ENCODE assay signal across 17 cellular contexts in the genomic region with DNA sequence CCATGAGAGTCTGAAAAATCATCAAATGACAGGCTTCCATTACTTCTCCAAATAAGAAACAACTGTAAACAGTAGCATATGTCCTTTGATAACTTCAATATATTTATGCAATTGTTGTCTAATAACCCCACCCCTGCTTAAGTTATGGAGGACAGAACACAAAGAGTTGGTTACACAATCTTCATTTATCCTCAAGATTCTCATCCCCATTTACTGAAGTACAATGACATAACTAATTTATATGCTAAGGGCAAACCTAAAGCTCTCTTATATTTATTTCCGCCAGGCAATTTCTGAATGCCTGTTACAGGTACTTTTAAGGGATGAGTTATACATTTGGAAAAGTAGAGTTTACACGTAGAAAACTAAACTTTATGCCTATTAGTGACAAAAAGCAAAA. TPM values are rescaled to one million over a fixed set of nuclear protein-coding genes. Genes with fewer than 3 reads are reported as not detected.
DNase-seq lines count a peak whose midpoint lies in the region; ATAC-seq lines count a peak whose summit lies in the region.
"Had no signal": no experiment of that assay in that cellular context is flagged by ENCODE, and none has a peak within 500 bp of the region (broad histone marks: within the 10 kb centered on the region; RNA-seq: fewer than 3 reads in every experiment).

No MANE protein-coding gene starts in this region.

- H3K27ac ChIP-seq in naive thymus-derived CD4-positive, alpha-beta T cell (ENCODE audit: low read depth, low read length): no peak overlapping the region

- peaks cover 6% of the 10 kb centered on the region for H3K9me3 Mint-ChIP-seq in stimulated activated naive CD8-positive, alpha-beta T cell treated with anti-CD3 and anti-CD28 coated beads, Interleukin-15, Interleukin-2, amounts not matched to agents 100 ng/mL and 50 ng/mL, for 24 hours
- H3K9me3 Mint-ChIP-seq in IgD-negative memory B cell: no peaks in the 10 kb centered on the region
- H3K9me3 Mint-ChIP-seq in naive thymus-derived CD4-positive, alpha-beta T cell: peaks cover 0 to 12% (median under 1%) of the 10 kb centered on the region in 11 donors
- no peaks in the 10 kb centered on the region for H3K9me3 Mint-ChIP-seq in activated naive CD8-positive, alpha-beta T cell treated with anti-CD3 and anti-CD28 coated beads, Interleukin-2, amount 50 U/mL, for 24 hours

- intact Hi-C loops in naive thymus-derived CD4-positive, alpha-beta T cell (cut with micrococcal nuclease): no loop called here

- no peaks in the 10 kb centered on the region for H3K27me3 Mint-ChIP-seq in stimulated activated naive CD8-positive, alpha-beta T cell treated with anti-CD3 and anti-CD28 coated beads, Interleukin-15, Interleukin-2, amounts not matched to agents 100 ng/mL and 50 ng/mL, for 24 hours
- no peaks in the 10 kb centered on the region for H3K27me3 Mint-ChIP-seq in IgD-negative memory B cell
- no peaks in the 10 kb centered on the region for H3K27me3 Mint-ChIP-seq in naive thymus-derived CD4-positive, alpha-beta T cell
- H3K27me3 Mint-ChIP-seq in activated naive CD8-positive, alpha-beta T cell treated with anti-CD3 and anti-CD28 coated beads, Interleukin-2, amount 50 U/mL, for 24 hours: no peaks in the 10 kb centered on the region

- peaks cover 0 to 2% (median 0%) of the 10 kb centered on the region in 3 experiments for H3K9me3 ChIP-seq in naive thymus-derived CD4-positive, alpha-beta T cell (ENCODE audit: control insufficient read depth in 2 of 3, low read length in 3 of 3)
- H3K9me3 ChIP-seq: MG63 had no signal

- peaks cover 93% of the 10 kb centered on the region for H3K4me1 Mint-ChIP-seq in stimulated activated naive CD8-positive, alpha-beta T cell treated with anti-CD3 and anti-CD28 coated beads, Interleukin-15, Interleukin-2, amounts not matched to agents 100 ng/mL and 50 ng/mL, for 24 hours (ENCODE audit: low read depth)
- H3K4me1 Mint-ChIP-seq in IgD-negative memory B cell: peaks cover 79 to 84% (median 83%) of the 10 kb centered on the region in 3 donors
- peaks cover 64 to 100% (median 91%) of the 10 kb centered on the region in 7 donors for H3K4me1 Mint-ChIP-seq in naive thymus-derived CD4-positive, alpha-beta T cell
- H3K4me1 Mint-ChIP-seq in activated naive CD8-positive, alpha-beta T cell treated with anti-CD3 and anti-CD28 coated beads, Interleukin-2, amount 50 U/mL, for 24 hours: peaks cover 89% of the 10 kb centered on the region

- H3K4me3 ChIP-seq in naive thymus-derived CD4-positive, alpha-beta T cell (ENCODE audit: low read length): no peak overlapping the region
- H3K4me3 ChIP-seq: MG63 had no signal

- no peak overlapping the region for H3K4me3 Mint-ChIP-seq in stimulated activated naive CD8-positive, alpha-beta T cell treated with anti-CD3 and anti-CD28 coated beads, Interleukin-15, Interleukin-2, amounts not matched to agents 100 ng/mL and 50 ng/mL, for 24 hours
- H3K4me3 Mint-ChIP-seq in IgD-negative memory B cell: peak overlapping the region in 2 of 4 donors; percentile 45 to 82
- peak overlapping the region in 8 of 10 donors; percentile 4 to 61 (median 18) for H3K4me3 Mint-ChIP-seq in naive thymus-derived CD4-positive, alpha-beta T cell
- H3K4me3 Mint-ChIP-seq in activated naive CD8-positive, alpha-beta T cell treated with anti-CD3 and anti-CD28 coated beads, Interleukin-2, amount 50 U/mL, for 24 hours: no peak overlapping the region

- peaks cover 16 to 27% of the 10 kb centered on the region in 2 donors for H3K4me1 ChIP-seq in naive thymus-derived CD4-positive, alpha-beta T cell (ENCODE audit: control insufficient read depth in 2 of 2, insufficient read depth in 2 of 2, low read length in 2 of 2)

- H3K36me3 ChIP-seq in naive thymus-derived CD4-positive, alpha-beta T cell (ENCODE audit: control insufficient read depth in 2 of 3, insufficient read depth in 3 of 3, low read length in 3 of 3): peaks cover 0 to 5% (median 0%) of the 10 kb centered on the region in 3 experiments

- H3K27me3 ChIP-seq in naive thymus-derived CD4-positive, alpha-beta T cell (ENCODE audit: control insufficient read depth in 2 of 2, insufficient read depth in 2 of 2, low read length in 2 of 2): no peaks in the 10 kb centered on the region
- H3K27me3 ChIP-seq: MG63 had no signal

- peaks cover 55% of the 10 kb centered on the region for H3K36me3 Mint-ChIP-seq in stimulated activated naive CD8-positive, alpha-beta T cell treated with anti-CD3 and anti-CD28 coated beads, Interleukin-15, Interleukin-2, amounts not matched to agents 100 ng/mL and 50 ng/mL, for 24 hours (ENCODE audit: low read depth)
- H3K36me3 Mint-ChIP-seq in IgD-negative memory B cell: peaks cover 4% of the 10 kb centered on the region
- peaks cover 9 to 36% (median 26%) of the 10 kb centered on the region in 5 donors for H3K36me3 Mint-ChIP-seq in naive thymus-derived CD4-positive, alpha-beta T cell
- peaks cover 34% of the 10 kb centered on the region for H3K36me3 Mint-ChIP-seq in activated naive CD8-positive, alpha-beta T cell treated with anti-CD3 and anti-CD28 coated beads, Interleukin-2, amount 50 U/mL, for 24 hours (ENCODE audit: low read depth)

- DNase-seq in stimulated activated naive CD8-positive, alpha-beta T cell treated with anti-CD3 and anti-CD28 coated beads, Interleukin-15, Interleukin-2, amounts not matched to agents 100 U/mL and 50 U/mL, for 24 hours: no peak
- no peak for DNase-seq in naive thymus-derived CD4-positive, alpha-beta T cell
- no peak for DNase-seq in activated CD8-positive, alpha-beta memory T cell treated with anti-CD3 and anti-CD28 coated beads, Interleukin-2, amount 50 U/mL, for 48 hours
- no peak for DNase-seq in activated naive CD8-positive, alpha-beta T cell treated with anti-CD3 and anti-CD28 coated beads, Interleukin-2, amount 50 U/mL, for 24 hours
- no peak for DNase-seq in NCI-H1436 treated with DMSO at 0.1 percent for 48 hours (lab: John Stamatoyannopoulos, UW)
- DNase-seq: DMS79 treated with DMSO at 0.1 percent for 48 hours, GOT3, MG63, NCI-H1092, NCI-H1694, NCI-H2107, NCI-H2227 treated with DMSO at 0.1 percent for 48 hours, NCI-H524 had no signal

- CTCF ChIA-PET in naive thymus-derived CD4-positive, alpha-beta T cell (lab: Charles Lee): no interaction called here

- POLR2A ChIA-PET in naive thymus-derived CD4-positive, alpha-beta T cell (lab: Charles Lee): no interaction called here

- peak overlapping the region; percentile 6 for H3K27ac Mint-ChIP-seq in stimulated activated naive CD8-positive, alpha-beta T cell treated with anti-CD3 and anti-CD28 coated beads, Interleukin-15, Interleukin-2, amounts not matched to agents 100 ng/mL and 50 ng/mL, for 24 hours
- peak overlapping the region; percentile 14 to 36 (median 33) for H3K27ac Mint-ChIP-seq in IgD-negative memory B cell
- H3K27ac Mint-ChIP-seq in naive thymus-derived CD4-positive, alpha-beta T cell: peak overlapping the region in 5 of 9 donors; percentile 0 to 74 (median 19)
- no peak overlapping the region for H3K27ac Mint-ChIP-seq in activated naive CD8-positive, alpha-beta T cell treated with anti-CD3 and anti-CD28 coated beads, Interleukin-2, amount 50 U/mL, for 24 hours

- ATAC-seq in stimulated activated naive CD8-positive, alpha-beta T cell treated with anti-CD3 and anti-CD28 coated beads, Interleukin-15, Interleukin-2, amounts not matched to agents 100 U/mL and 50 U/mL, for 24 hours: no peak
- ATAC-seq in naive thymus-derived CD4-positive, alpha-beta T cell: no peak
- no peak for ATAC-seq in activated naive CD8-positive, alpha-beta T cell treated with anti-CD3 and anti-CD28 coated beads, Interleukin-2, amount 50 U/mL, for 24 hours
- ATAC-seq: HepG2, Panc1 had no signal

RNA-seq across cellular contexts. Expression of gene SCAF11, which starts 12.3 kb away (rescaled TPM):
- 123 TPM for polyA plus RNA-seq in IgD-negative memory B cell
- total RNA-seq in naive thymus-derived CD4-positive, alpha-beta T cell: 100 to 1,000 TPM; 144 to 194 (median 165) TPM
- polyA plus RNA-seq in naive thymus-derived CD4-positive, alpha-beta T cell: 100 to 1,000 TPM in 1 of 2 donors, 10 to 100 TPM in 1; 96.9 to 105 TPM

Comparison
In these comparisons a context has a peak if more than half of its experiments do, and no peak if none do; other contexts are left out.
1. H3K4me3 Mint-ChIP-seq: peak in naive thymus-derived CD4-positive, alpha-beta T cell (8 of 10); none in stimulated activated naive CD8-positive, alpha-beta T cell treated with anti-CD3 and anti-CD28 coated beads, Interleukin-15, Interleukin-2, amounts not matched to agents 100 ng/mL and 50 ng/mL, for 24 hours (single experiment) and activated naive CD8-positive, alpha-beta T cell treated with anti-CD3 and anti-CD28 coated beads, Interleukin-2, amount 50 U/mL, for 24 hours (single experiment).